15 cellular contexts compared by ENCODE assay signal in the genomic region with DNA sequence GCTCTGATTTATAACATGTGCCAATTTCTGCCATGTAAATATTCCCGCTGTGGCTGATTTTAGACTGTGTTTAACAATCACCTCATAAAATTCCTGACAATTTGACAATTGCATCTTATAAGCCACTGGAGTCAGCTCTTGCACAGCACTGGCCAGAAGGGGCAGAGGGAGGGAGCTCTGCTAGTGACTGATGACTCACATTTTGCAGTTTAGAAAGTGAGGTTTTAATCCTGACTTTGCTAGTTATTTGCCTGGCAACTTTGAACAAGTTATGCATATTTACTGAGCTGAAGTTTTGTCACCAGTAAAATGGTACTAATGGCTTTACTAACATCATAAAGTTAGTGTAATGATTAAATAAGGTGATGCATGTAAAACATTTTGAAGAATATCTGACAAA.
DNase-seq lines count a peak whose midpoint lies in the region; ATAC-seq, FAIRE-seq and TF ChIP-seq lines count a peak whose summit lies in the region.
"Had no signal": no experiment of that assay in that cellular context is flagged by ENCODE, and none has a peak within 500 bp of the region (broad histone marks: within the 10 kb centered on the region; RNA-seq: fewer than 3 reads in every experiment).

No MANE protein-coding gene starts in this region.

- H3K36me3 ChIP-seq in hepatocyte (replicated peaks; ENCODE audit: insufficient read depth, low read depth) = no peaks in the 10 kb centered on the region
- H3K36me3 ChIP-seq: pancreas had no signal

- ATAC-seq in HG03565 (IDR thresholded peaks at IDR 0.05; ENCODE audit: unreplicated experiment) (no peak), HG03460 (IDR thresholded peaks at IDR 0.05; ENCODE audit: unreplicated experiment) (no peak)
- ATAC-seq: left ventricle myocardium superior had no signal

- H3K27ac ChIP-seq in C4-2B = no peak overlapping the region
- H3K27ac ChIP-seq in hepatocyte = no peak overlapping the region
- H3K27ac ChIP-seq: pancreas had no signal

- no peaks in the 10 kb centered on the region for H3K79me2 ChIP-seq in hepatocyte

- DNase-seq in HT-29 (ENCODE audit: low spot score) (peak; percentile 23), RPMI7951 (ENCODE audit: low read depth) (peak; percentile 7), hepatocyte (ENCODE audit: low spot score) (peak; percentile 63), frontal cortex (ENCODE audit: low spot score in 2 of 2) (no peak), anterior cingulate cortex (lab: John Stamatoyannopoulos, UW) (no peak)
- DNase-seq: activated naive CD4-positive, alpha-beta T cell treated with anti-CD3 and anti-CD28 coated beads for 36 hours; DMS79; left ventricle myocardium superior; pancreas; small intestine; SW 1271 had no signal

- H3K9me3 ChIP-seq in hepatocyte (ENCODE audit: low read depth) = no peaks in the 10 kb centered on the region
- H3K9me3 ChIP-seq: pancreas had no signal

- no peak overlapping the region for H3K4me2 ChIP-seq in hepatocyte

- no peak for FAIRE-seq in frontal cortex (lab: Jason Lieb, UNC)
- FAIRE-seq: GM18507, pancreas, small intestine had no signal

- WGBS in hepatocyte (ENCODE audit: low lambda C conversion rate, missing lambda C conversion rate) = 25% methylated on average over 1 of the region's 1 CpG

- no peak overlapping the region for H3K4me3 ChIP-seq in hepatocyte
- H3K4me3 ChIP-seq: pancreas had no signal

- H3K9me2 ChIP-seq in hepatocyte (replicated peaks; ENCODE audit: insufficient read depth) = no peaks in the 10 kb centered on the region

- no peak overlapping the region for H2AFZ ChIP-seq in hepatocyte

- H4K20me1 ChIP-seq in hepatocyte (ENCODE audit: insufficient read depth, poor library complexity, severe bottlenecking) = no peaks in the 10 kb centered on the region

- TF ChIP-seq CTCF in C4-2B (conservative IDR thresholded peaks at IDR 0.05) (peak; percentile 15; the same call in 1 of the 2 replicates), hepatocyte (IDR thresholded peaks at IDR 0.05; ENCODE audit: poor library complexity) (no peak)

- no peaks in the 10 kb centered on the region for H3K27me3 ChIP-seq in hepatocyte
- H3K27me3 ChIP-seq: pancreas had no signal

- H3K4me1 ChIP-seq in hepatocyte (ENCODE audit: insufficient read depth) = no peaks in the 10 kb centered on the region
- H3K4me1 ChIP-seq: pancreas had no signal

Comparison
In these comparisons a context has a peak if more than half of its experiments do, and no peak if none do; other contexts are left out.
1. DNase-seq: peak in HT-29 (single experiment), RPMI7951 (single experiment) and hepatocyte (single experiment); none in frontal cortex (0 of 2) and anterior cingulate cortex (0 of 58).